21 cellular contexts compared by ENCODE assay signal in the genomic region with DNA sequence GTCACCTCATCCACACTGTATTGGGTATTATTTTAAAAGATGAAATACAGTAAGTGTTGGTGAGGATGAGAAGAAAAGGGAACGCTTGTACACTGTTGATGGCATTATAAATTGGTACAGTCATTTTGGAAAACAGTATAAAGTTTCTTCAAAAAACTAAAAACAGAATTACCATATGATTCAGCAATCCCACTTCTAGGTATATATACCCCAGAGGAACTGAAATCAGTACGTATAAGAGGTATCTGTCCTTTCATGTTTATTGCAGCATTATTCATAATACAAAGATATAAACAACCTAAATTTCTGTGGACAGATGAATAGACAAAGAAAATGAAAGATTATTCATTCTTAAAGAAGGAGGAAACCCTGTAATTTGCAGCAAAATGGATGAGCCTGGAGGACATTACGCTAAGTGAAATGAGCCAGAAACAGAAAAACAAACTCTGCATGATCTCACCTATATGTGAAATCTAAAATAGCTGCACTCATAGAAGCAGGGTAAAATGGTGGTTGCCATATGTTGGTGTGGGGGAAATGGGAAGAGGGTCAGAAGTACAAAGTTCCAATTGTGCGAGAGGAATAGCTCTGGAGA.
DNase-seq lines count a peak whose midpoint lies in the region; ATAC-seq, FAIRE-seq and TF ChIP-seq lines count a peak whose summit lies in the region.
"Had no signal": no experiment of that assay in that cellular context is flagged by ENCODE, and none has a peak within 500 bp of the region (broad histone marks: within the 10 kb centered on the region; RNA-seq: fewer than 3 reads in every experiment).

No MANE protein-coding gene starts in this region.

- H3K9me3 ChIP-seq in GM12878 (replicated peaks; ENCODE audit: control insufficient read depth, insufficient read depth, low read length), result no peaks in the 10 kb centered on the region
- H3K9me3 ChIP-seq in kidney (ENCODE audit: control insufficient read depth in 1 of 2, low read length in 2 of 2), result no peaks in the 10 kb centered on the region
- H3K9me3 ChIP-seq: breast epithelium had no signal

- 0 out of 4 replicates have a peak, but pooled peaks have one; percentile 20 to 21 for TF ChIP-seq EP300 in GM12878 (IDR thresholded peaks at IDR 0.05; ENCODE audit: borderline replicate concordance in 1 of 2, control insufficient read depth in 1 of 2, low read depth in 2 of 2, low read length in 2 of 2)

- CTCF ChIA-PET in GM12878 (lab: Yijun Ruan, JAX), result no interaction called here

- WGBS in GM12878 (ENCODE audit: insufficient coverage, insufficient replicate concordance, low lambda C conversion rate, missing lambda C conversion rate), result 22% methylated on average over 4 of the region's 4 CpGs

- no peak overlapping the region for H3K4me3 Mint-ChIP-seq in activated T-cell treated with anti-CD3 and anti-CD28 coated beads, Interleukin-2, amount 50 U/mL, for 24 hours
- H3K4me3 Mint-ChIP-seq: CD4-positive, alpha-beta T cell; natural killer cell; T-cell had no signal

- TF ChIP-seq CTCF in GM12878 (IDR thresholded peaks at IDR 0.05 in 2 of 3, conservative IDR thresholded peaks at IDR 0.05 in 1 of 3; ENCODE audit: control insufficient read depth in 2 of 3, extremely low read depth in 1 of 3, insufficient read depth in 1 of 3, low read depth in 3 of 3, low read length in 3 of 3), result no peak
- TF ChIP-seq CTCF in kidney (IDR thresholded peaks at IDR 0.05; ENCODE audit: borderline replicate concordance, extremely low read depth, insufficient read depth), result no peak

- H3K27ac ChIP-seq in GM12878 (ENCODE audit: control insufficient read depth, insufficient read depth), result no peak overlapping the region
- H3K27ac ChIP-seq in kidney (ENCODE audit: low read depth in 2 of 2, low read length in 2 of 2), result no peak overlapping the region
- H3K27ac ChIP-seq: breast epithelium, coronary artery had no signal

- intact Hi-C loops in GM12878 (cut with micrococcal nuclease; ENCODE audit: unreplicated experiment) (no loop called here), kidney (cut with DNase I) (no loop called here)

- H3K4me1 Mint-ChIP-seq in activated T-cell treated with anti-CD3 and anti-CD28 coated beads, Interleukin-2, amount 50 U/mL, for 24 hours (ENCODE audit: low read depth), result no peaks in the 10 kb centered on the region
- H3K4me1 Mint-ChIP-seq: natural killer cell, T-cell had no signal

- no peaks in the 10 kb centered on the region for H3K9me3 Mint-ChIP-seq in activated T-cell treated with anti-CD3 and anti-CD28 coated beads, Interleukin-2, amount 50 U/mL, for 24 hours

- no peaks in the 10 kb centered on the region for H3K36me3 Mint-ChIP-seq in activated T-cell treated with anti-CD3 and anti-CD28 coated beads, Interleukin-2, amount 50 U/mL, for 24 hours (ENCODE audit: low read depth)
- H3K36me3 Mint-ChIP-seq: natural killer cell, T-cell had no signal

- BruUV-seq in GM12878 (replicated peaks; lab: Mats Ljungman, UMichigan), result no TSS peak

- no peak overlapping the region for H2AFZ ChIP-seq in GM12878 (ENCODE audit: control insufficient read depth, low read depth, low read length)

- DNase-seq in GM12878 (ENCODE audit: low read depth, low spot score) (no peak), kidney (no peak), KG1 (lab: John Stamatoyannopoulos, UW) (no peak), NCI-H2029 treated with DMSO at 0.1 percent for 48 hours (lab: John Stamatoyannopoulos, UW) (no peak)
- DNase-seq in activated T-cell treated with anti-CD3 and anti-CD28 coated beads, Interleukin-2, amount 50 U/mL, for 24 hours, result no peak
- DNase-seq: activated CD4-positive, alpha-beta T cell treated with anti-CD3 and anti-CD28 coated beads, Interleukin-2, amount 50 U/mL, for 1 hour; CD4-positive, alpha-beta T cell; DMS 273 treated with DMSO at 0.1 percent for 48 hours; left colon; natural killer cell; NCI-H69; Right ventricle myocardium superior; T-cell had no signal

- ATAC-seq in GM18870 (IDR thresholded peaks at IDR 0.05; ENCODE audit: unreplicated experiment) (peak; percentile 87), GM21786 (IDR thresholded peaks at IDR 0.05; ENCODE audit: unreplicated experiment) (peak; percentile 57), HG03103 (IDR thresholded peaks at IDR 0.05; ENCODE audit: low read depth, unreplicated experiment) (peak; percentile 78), GM12878 (peak; percentile 81)
- ATAC-seq: K562, left colon, natural killer cell, T-cell had no signal

- no peak for TF ChIP-seq RAD21 in GM12878 (IDR thresholded peaks at IDR 0.05; ENCODE audit: insufficient read depth, low read depth, low read length)

- POLR2A ChIA-PET in GM12878 (lab: Charles Lee), result no interaction called here

- no peak for TF ChIP-seq POLR2A in GM12878 (IDR thresholded peaks at IDR 0.05; ENCODE audit: low read depth, low read length)

- SMC1A ChIA-PET in GM12878 (lab: Charles Lee; ENCODE audit: uncharacterized antibody, unreplicated experiment), result no interaction called here

- H3K4me1 ChIP-seq in GM12878 (ENCODE audit: control insufficient read depth, insufficient read depth, low read length) (no peaks in the 10 kb centered on the region), kidney (ENCODE audit: control insufficient read depth in 1 of 2, insufficient read depth in 1 of 2, low read depth in 1 of 2, low read length in 2 of 2) (no peaks in the 10 kb centered on the region)
- H3K4me1 ChIP-seq: breast epithelium had no signal

- H3K4me2 ChIP-seq in GM12878 (ENCODE audit: control insufficient read depth, insufficient read depth), result 0 out of 2 replicates have a peak overlapping the region, but pooled peaks have one; percentile 7

- no peaks in the 10 kb centered on the region for H3K79me2 ChIP-seq in GM12878 (ENCODE audit: control insufficient read depth, insufficient read depth, low read length)

- in situ Hi-C loops in GM12878 (cut with MboI), result no loop called here

- no peaks in the 10 kb centered on the region for H3K27me3 ChIP-seq in GM12878 (replicated peaks in 1 of 2; ENCODE audit: control insufficient read depth in 2 of 2, insufficient read depth in 2 of 2, low read length in 1 of 2)
- H3K27me3 ChIP-seq: breast epithelium had no signal

- no peaks in the 10 kb centered on the region for H3K27me3 Mint-ChIP-seq in activated T-cell treated with anti-CD3 and anti-CD28 coated beads, Interleukin-2, amount 50 U/mL, for 24 hours

- no peak for FAIRE-seq in GM12878 (lab: Jason Lieb, UNC)
- no peak for FAIRE-seq in kidney (lab: Jason Lieb, UNC)
- FAIRE-seq: endometrium, G401.6, K562 had no signal

- RAD21 ChIA-PET in GM12878 (lab: Charles Lee; ENCODE audit: unreplicated experiment), result no interaction called here

- no peak overlapping the region for H3K27ac Mint-ChIP-seq in activated T-cell treated with anti-CD3 and anti-CD28 coated beads, Interleukin-2, amount 50 U/mL, for 24 hours
- H3K27ac Mint-ChIP-seq: CD4-positive, alpha-beta T cell; natural killer cell; T-cell had no signal

- H3K36me3 ChIP-seq in GM12878 (ENCODE audit: control insufficient read depth in 2 of 2, insufficient read depth in 2 of 2, low read length in 1 of 2) (no peaks in the 10 kb centered on the region), kidney (ENCODE audit: control insufficient read depth in 1 of 2, insufficient read depth in 2 of 2, low read length in 2 of 2) (no peaks in the 10 kb centered on the region)
- H3K36me3 ChIP-seq: breast epithelium had no signal

- H3K9ac ChIP-seq in GM12878 (ENCODE audit: control insufficient read depth, insufficient read depth, low read length) (no peak overlapping the region), kidney (ENCODE audit: low read length in 2 of 2) (no peak overlapping the region)

- no peaks in the 10 kb centered on the region for H4K20me1 ChIP-seq in GM12878 (ENCODE audit: control insufficient read depth, insufficient read depth)

- no peak overlapping the region for H3K4me3 ChIP-seq in GM12878
- H3K4me3 ChIP-seq in kidney (ENCODE audit: low read length in 2 of 2), result no peak overlapping the region
- H3K4me3 ChIP-seq: breast epithelium, coronary artery, K562 had no signal

TF ChIP-seq in GM12878, 131 proteins besides CTCF, POLR2A, EP300 and RAD21 (continues in another document):
- TF ChIP-seq SIN3A (IDR thresholded peaks at IDR 0.05; ENCODE audit: low read depth, low read length) (no peak), ZNF274 (IDR thresholded peaks at IDR 0.05; ENCODE audit: insufficient read depth, insufficient read length) (no peak), SUZ12 (IDR thresholded peaks at IDR 0.05; ENCODE audit: unreplicated experiment) (no peak), CBFB (IDR thresholded peaks at IDR 0.05; ENCODE audit: low read depth) (no peak), NBN (IDR thresholded peaks at IDR 0.05) (no peak), STAT3 (IDR thresholded peaks at IDR 0.05; ENCODE audit: low read depth, low read length) (no peak), BRCA1 (IDR thresholded peaks at IDR 0.05; ENCODE audit: low read depth, low read length) (no peak), HDGF (IDR thresholded peaks at IDR 0.05) (no peak), BCL11A (IDR thresholded peaks at IDR 0.05; ENCODE audit: low read depth, low read length) (peak; percentile 43; the same call in 1 of the 2 replicates)
- TF ChIP-seq, protein P1, sequence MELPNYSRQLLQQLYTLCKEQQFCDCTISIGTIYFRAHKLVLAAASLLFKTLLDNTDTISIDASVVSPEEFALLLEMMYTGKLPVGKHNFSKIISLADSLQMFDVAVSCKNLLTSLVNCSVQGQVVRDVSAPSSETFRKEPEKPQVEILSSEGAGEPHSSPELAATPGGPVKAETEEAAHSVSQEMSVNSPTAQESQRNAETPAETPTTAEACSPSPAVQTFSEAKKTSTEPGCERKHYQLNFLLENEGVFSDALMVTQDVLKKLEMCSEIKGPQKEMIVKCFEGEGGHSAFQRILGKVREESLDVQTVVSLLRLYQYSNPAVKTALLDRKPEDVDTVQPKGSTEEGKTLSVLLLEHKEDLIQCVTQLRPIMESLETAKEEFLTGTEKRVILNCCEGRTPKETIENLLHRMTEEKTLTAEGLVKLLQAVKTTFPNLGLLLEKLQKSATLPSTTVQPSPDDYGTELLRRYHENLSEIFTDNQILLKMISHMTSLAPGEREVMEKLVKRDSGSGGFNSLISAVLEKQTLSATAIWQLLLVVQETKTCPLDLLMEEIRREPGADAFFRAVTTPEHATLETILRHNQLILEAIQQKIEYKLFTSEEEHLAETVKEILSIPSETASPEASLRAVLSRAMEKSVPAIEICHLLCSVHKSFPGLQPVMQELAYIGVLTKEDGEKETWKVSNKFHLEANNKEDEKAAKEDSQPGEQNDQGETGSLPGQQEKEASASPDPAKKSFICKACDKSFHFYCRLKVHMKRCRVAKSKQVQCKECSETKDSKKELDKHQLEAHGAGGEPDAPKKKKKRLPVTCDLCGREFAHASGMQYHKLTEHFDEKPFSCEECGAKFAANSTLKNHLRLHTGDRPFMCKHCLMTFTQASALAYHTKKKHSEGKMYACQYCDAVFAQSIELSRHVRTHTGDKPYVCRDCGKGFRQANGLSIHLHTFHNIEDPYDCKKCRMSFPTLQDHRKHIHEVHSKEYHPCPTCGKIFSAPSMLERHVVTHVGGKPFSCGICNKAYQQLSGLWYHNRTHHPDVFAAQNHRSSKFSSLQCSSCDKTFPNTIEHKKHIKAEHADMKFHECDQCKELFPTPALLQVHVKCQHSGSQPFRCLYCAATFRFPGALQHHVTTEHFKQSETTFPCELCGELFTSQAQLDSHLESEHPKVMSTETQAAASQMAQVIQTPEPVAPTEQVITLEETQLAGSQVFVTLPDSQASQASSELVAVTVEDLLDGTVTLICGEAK (IDR thresholded peaks at IDR 0.05; ENCODE audit: borderline replicate concordance), result no peak
